ENCODE assay signal across 1 cellular context in genomic region chr9:83538172-83538889, GRCh38.
TF ChIP-seq lines count a peak whose summit lies in the region.

Gene FRMD3, minus strand, starts transcription at chr9:83538401. Its CDS starts 170 bp downstream, at chr9:83538231.

TF ChIP-seq in HepG2, 621 proteins besides CTCF, POLR2A, EP300 and RAD21 (continued from another document and continues in another):
- TF ChIP-seq REST (IDR thresholded peaks at IDR 0.05; ENCODE audit: borderline replicate concordance in 1 of 2, low read depth in 1 of 2, low read length in 2 of 2) (no peak), HNRNPL (IDR thresholded peaks at IDR 0.05; ENCODE audit: low read depth, low read length) (no peak), MYC (CRISPR knock-in tag; IDR thresholded peaks at IDR 0.05; ENCODE audit: borderline replicate concordance) (peak; percentile 67; the same call in 1 of the 2 replicates), E2F1 (CRISPR knock-in tag; IDR thresholded peaks at IDR 0.05) (no peak), MXI1 (IDR thresholded peaks at IDR 0.05; ENCODE audit: borderline replicate concordance, low read depth, low read length) (no peak), DNMT1 (CRISPR knock-in tag; IDR thresholded peaks at IDR 0.05) (peak; percentile 93; the same call in 1 of the 2 replicates), SIN3A (IDR thresholded peaks at IDR 0.05; ENCODE audit: borderline replicate concordance, low read depth, low read length) (no peak), ZNF446 (CRISPR knock-in tag; IDR thresholded peaks at IDR 0.05) (no peak; the same call in 1 of the 2 replicates), ZNF800 (CRISPR knock-in tag; IDR thresholded peaks at IDR 0.05) (peak; percentile 96), ZGPAT (CRISPR knock-in tag; IDR thresholded peaks at IDR 0.05) (peak; percentile 85), NFIB (CRISPR knock-in tag; IDR thresholded peaks at IDR 0.05; ENCODE audit: borderline replicate concordance) (no peak), MXD1 (CRISPR knock-in tag; IDR thresholded peaks at IDR 0.05) (peak; percentile 83), ZNF639 (CRISPR knock-in tag; conservative IDR thresholded peaks at IDR 0.05) (peak; percentile 75; the same call in 1 of the 2 replicates), ELK4 (CRISPR knock-in tag; IDR thresholded peaks at IDR 0.05; ENCODE audit: borderline replicate concordance) (no peak), ESRRA (CRISPR knock-in tag; IDR thresholded peaks at IDR 0.05; ENCODE audit: low read depth) (peak; percentile 80), CSRNP2 (CRISPR knock-in tag; conservative IDR thresholded peaks at IDR 0.05; ENCODE audit: low read depth) (0 out of 2 replicates have a peak, but pooled peaks have one; percentile 10), ZNF331 (CRISPR knock-in tag; IDR thresholded peaks at IDR 0.05) (no peak; the same call in 1 of the 2 replicates), YEATS2 (CRISPR knock-in tag; IDR thresholded peaks at IDR 0.05; ENCODE audit: borderline replicate concordance) (no peak), ZNF343 (CRISPR knock-in tag; IDR thresholded peaks at IDR 0.05) (peak; percentile 77; the same call in 1 of the 2 replicates), PBX3 (CRISPR knock-in tag; IDR thresholded peaks at IDR 0.05; ENCODE audit: borderline replicate concordance) (no peak), SUZ12 (IDR thresholded peaks at IDR 0.05; ENCODE audit: low read depth, low read length) (no peak), ZNF558 (CRISPR knock-in tag; IDR thresholded peaks at IDR 0.05; ENCODE audit: borderline replicate concordance) (peak; percentile 89; the same call in 1 of the 2 replicates), NR2C2 (CRISPR knock-in tag; IDR thresholded peaks at IDR 0.05; ENCODE audit: borderline replicate concordance) (no peak; the same call in none of the 2 replicates), HNF1B (CRISPR knock-in tag; IDR thresholded peaks at IDR 0.05) (peak; percentile 61), ARHGAP35 (CRISPR knock-in tag; IDR thresholded peaks at IDR 0.05; ENCODE audit: borderline replicate concordance) (peak; percentile 15; the same call in 1 of the 2 replicates), ZNF549 (CRISPR knock-in tag; IDR thresholded peaks at IDR 0.05) (no peak), ZNF20 (CRISPR knock-in tag; IDR thresholded peaks at IDR 0.05) (no peak), PHF21A (CRISPR knock-in tag; IDR thresholded peaks at IDR 0.05) (peak; percentile 65), ATF1 (CRISPR knock-in tag; IDR thresholded peaks at IDR 0.05) (no peak), KDM4B (CRISPR knock-in tag; IDR thresholded peaks at IDR 0.05) (no peak; the same call in 1 of the 2 replicates), AGO2 (optimal IDR thresholded peaks at IDR 0.05; ENCODE audit: low read depth, low read length) (peak; percentile 39), MIER2 (CRISPR knock-in tag; IDR thresholded peaks at IDR 0.05) (no peak), PAWR (CRISPR knock-in tag; IDR thresholded peaks at IDR 0.05; ENCODE audit: borderline replicate concordance) (no peak), PHB2 (IDR thresholded peaks at IDR 0.05; ENCODE audit: partially characterized antibody) (no peak), RNF219 (CRISPR knock-in tag; IDR thresholded peaks at IDR 0.05) (no peak), ZBTB43 (CRISPR knock-in tag; conservative IDR thresholded peaks at IDR 0.05) (peak; percentile 69; the same call in 1 of the 2 replicates)
